Comparison of ENCODE assay signal across 9 cellular contexts in genomic region chr9:33815781-33816180, GRCh38. TPM values are rescaled to one million over a fixed set of nuclear protein-coding genes. Genes with fewer than 3 reads are reported as not detected.
DNase-seq lines count a peak whose midpoint lies in the region; ATAC-seq and TF ChIP-seq lines count a peak whose summit lies in the region.
"Had no signal": no experiment of that assay in that cellular context is flagged by ENCODE, and none has a peak within 500 bp of the region (broad histone marks: within the 10 kb centered on the region; RNA-seq: fewer than 3 reads in every experiment).

No MANE protein-coding gene starts in this region.

- H3K27ac ChIP-seq in ACC112 (ENCODE audit: low read depth, low read length) (peak overlapping the region; percentile 97), Karpas-422 (ENCODE audit: low read length) (no peak overlapping the region), colonic mucosa (peak overlapping the region; percentile 99), neural cell (ENCODE audit: low read length) (peak overlapping the region; percentile 95)

- no peak for ATAC-seq in HG02870 (IDR thresholded peaks at IDR 0.05; ENCODE audit: unreplicated experiment)

- H3K4me2 ChIP-seq in Karpas-422 (ENCODE audit: low read depth, low read length, poor library complexity, severe bottlenecking): peak overlapping the region; percentile 92
- H3K4me2 ChIP-seq in neural cell (ENCODE audit: low read length): no peak overlapping the region

- H3K36me3 ChIP-seq in ACC112 (ENCODE audit: insufficient read depth, low read length) (no peaks in the 10 kb centered on the region), Karpas-422 (ENCODE audit: insufficient read depth, low read length) (no peaks in the 10 kb centered on the region; the same call in 1 of the 2 replicates), colonic mucosa (no peaks in the 10 kb centered on the region), neural cell (ENCODE audit: insufficient read depth, low read length) (no peaks in the 10 kb centered on the region)

- no peaks in the 10 kb centered on the region for H3F3A ChIP-seq in neural cell (ENCODE audit: insufficient read depth, low read length, poor library complexity, severe bottlenecking)

- H4K20me1 ChIP-seq in Karpas-422 (ENCODE audit: insufficient read depth, low read depth, low read length) (peaks cover 11% of the 10 kb centered on the region; the same call in 1 of the 2 replicates), neural cell (ENCODE audit: insufficient read depth) (no peaks in the 10 kb centered on the region)

- H3K9me2 ChIP-seq in Karpas-422 (replicated peaks; ENCODE audit: insufficient read depth, low read length) (no peaks in the 10 kb centered on the region), neural cell (ENCODE audit: insufficient read depth, low read length) (no peaks in the 10 kb centered on the region)

- DNase-seq in Karpas-422 (no peak), colonic mucosa (no peak), NCI-H82 (lab: John Stamatoyannopoulos, UW) (no peak), GM10266 (ENCODE audit: extremely low spot score) (no peak), glomerular visceral epithelial cell (ENCODE audit: extremely low spot score) (no peak)
- DNase-seq: NCI-H1417 treated with DMSO at 0.1 percent for 48 hours had no signal

- TF ChIP-seq EP300 in neural cell (conservative IDR thresholded peaks at IDR 0.05; ENCODE audit: poor library complexity, severe bottlenecking): no peak

- H2AFZ ChIP-seq in ACC112 (ENCODE audit: low read length, unreplicated experiment) (peak overlapping the region; percentile 4), Karpas-422 (ENCODE audit: low read length) (peak overlapping the region; percentile 64; the same call in 1 of the 2 replicates), neural cell (ENCODE audit: low read depth, low read length) (no peak overlapping the region)

- peak overlapping the region; percentile 89 for H3K9ac ChIP-seq in Karpas-422 (ENCODE audit: low read length)
- peak overlapping the region in 1 of 2 donors; percentile 96 for H3K9ac ChIP-seq in colonic mucosa (ENCODE audit: low read depth in 2 of 2, low read length in 2 of 2)
- peak overlapping the region; percentile 99 for H3K9ac ChIP-seq in neural cell (ENCODE audit: low read length)

- TF ChIP-seq CTCF in colonic mucosa (IDR thresholded peaks at IDR 0.05) (no peak), neural cell (IDR thresholded peaks at IDR 0.05; ENCODE audit: poor library complexity, severe bottlenecking) (no peak), GM10266 (IDR thresholded peaks at IDR 0.05; ENCODE audit: control insufficient read depth, insufficient read depth, low read depth, missing control alignments) (no peak)

- H3K9me3 ChIP-seq in Karpas-422 (ENCODE audit: low read length) (no peaks in the 10 kb centered on the region), colonic mucosa (no peaks in the 10 kb centered on the region), neural cell (ENCODE audit: low read length) (no peaks in the 10 kb centered on the region)

- H3K79me2 ChIP-seq in ACC112 (ENCODE audit: control insufficient read depth, insufficient read depth, low read length, unreplicated experiment) (peaks cover 41% of the 10 kb centered on the region), Karpas-422 (ENCODE audit: low read length) (peaks cover 36% of the 10 kb centered on the region), neural cell (replicated peaks; ENCODE audit: insufficient read depth, low read length) (peaks cover 32% of the 10 kb centered on the region)

- peak overlapping the region; percentile 98 for H3K4me3 ChIP-seq in ACC112 (ENCODE audit: low read depth, low read length)
- H3K4me3 ChIP-seq in Karpas-422 (ENCODE audit: low read length): peak overlapping the region; percentile 97
- no peak overlapping the region for H3K4me3 ChIP-seq in colonic mucosa
- H3K4me3 ChIP-seq in neural cell (ENCODE audit: low read length): peak overlapping the region; percentile 77

- H3K4me1 ChIP-seq in ACC112 (ENCODE audit: control insufficient read depth, insufficient read depth, low read length, unreplicated experiment): peaks cover 45% of the 10 kb centered on the region
- H3K4me1 ChIP-seq in Karpas-422 (ENCODE audit: low read length): peaks cover 43% of the 10 kb centered on the region
- peaks cover 10% of the 10 kb centered on the region for H3K4me1 ChIP-seq in colonic mucosa

- intact Hi-C loops in colonic mucosa (cut with DNase I): loop anchor here (2.0 kb wide), 1 partner anchor 37 kb away; no protein-coding TSS in a partner anchor

- no peaks in the 10 kb centered on the region for H3K27me3 ChIP-seq in ACC112 (ENCODE audit: insufficient read depth, low read length)
- H3K27me3 ChIP-seq in Karpas-422 (ENCODE audit: low read length): no peaks in the 10 kb centered on the region
- H3K27me3 ChIP-seq in colonic mucosa: no peaks in the 10 kb centered on the region
- no peaks in the 10 kb centered on the region for H3K27me3 ChIP-seq in neural cell (ENCODE audit: insufficient read depth, low read depth, low read length)

- no peak for TF ChIP-seq RAD21 in neural cell (conservative IDR thresholded peaks at IDR 0.05)

TF ChIP-seq in neural cell, 6 proteins besides CTCF, POLR2A, EP300 and RAD21:
- TF ChIP-seq TAF1 (IDR thresholded peaks at IDR 0.05; ENCODE audit: low read depth): no peak
- TF ChIP-seq SMC3 (conservative IDR thresholded peaks at IDR 0.05; ENCODE audit: poor library complexity): no peak
- TF ChIP-seq EZH2 (IDR thresholded peaks at IDR 0.05; ENCODE audit: borderline replicate concordance, insufficient read depth, low read length, poor library complexity, severe bottlenecking): no peak
- TF ChIP-seq REST (IDR thresholded peaks at IDR 0.05; ENCODE audit: borderline replicate concordance): no peak
- no peak for TF ChIP-seq MXI1 (conservative IDR thresholded peaks at IDR 0.05; ENCODE audit: poor library complexity, severe bottlenecking)
- no peak for TF ChIP-seq POLR2AphosphoS5 (IDR thresholded peaks at IDR 0.05)

RNA-seq across cellular contexts. Expression of gene UBE2R2, which starts 1.2 kb away (rescaled TPM):
- 21.7 and 34.0 TPM in 2 replicates for total RNA-seq in Karpas-422 (2014; rRNA removed; shearing (Covaris generic); ENCODE audit: low replicate concordance)
- 10 to 100 TPM; 31.4 to 46.0 TPM for total RNA-seq in colonic mucosa
- polyA plus RNA-seq in neural cell: 37.6 and 45.0 TPM in 2 replicates
- polyA minus RNA-seq in neural cell: 49.7 and 58.2 TPM in 2 replicates

RNA-seq across cellular contexts. Expression of gene PRSS3, which starts 20.4 kb away (rescaled TPM):
- total RNA-seq in Karpas-422 (2014; rRNA removed; shearing (Covaris generic); ENCODE audit: low replicate concordance): 0.40 TPM in 1 of 2 replicates, not detected in the other
- 100 to 1,000 TPM; 148 to 191 TPM for total RNA-seq in colonic mucosa
- not detected in 2 replicates for polyA plus RNA-seq in neural cell
- not detected in 2 replicates for polyA minus RNA-seq in neural cell

Comparison
In these comparisons a context has a peak if more than half of its experiments do, and no peak if none do; other contexts are left out.
1. RNA of gene PRSS3, which starts 20.4 kb away (total RNA-seq): 148 to 191 TPM in colonic mucosa; 0.40 TPM in Karpas-422; every median in the first group is over 100 times any median in the second.